Comparison of ENCODE assay signal across 24 cellular contexts in the genomic region with DNA sequence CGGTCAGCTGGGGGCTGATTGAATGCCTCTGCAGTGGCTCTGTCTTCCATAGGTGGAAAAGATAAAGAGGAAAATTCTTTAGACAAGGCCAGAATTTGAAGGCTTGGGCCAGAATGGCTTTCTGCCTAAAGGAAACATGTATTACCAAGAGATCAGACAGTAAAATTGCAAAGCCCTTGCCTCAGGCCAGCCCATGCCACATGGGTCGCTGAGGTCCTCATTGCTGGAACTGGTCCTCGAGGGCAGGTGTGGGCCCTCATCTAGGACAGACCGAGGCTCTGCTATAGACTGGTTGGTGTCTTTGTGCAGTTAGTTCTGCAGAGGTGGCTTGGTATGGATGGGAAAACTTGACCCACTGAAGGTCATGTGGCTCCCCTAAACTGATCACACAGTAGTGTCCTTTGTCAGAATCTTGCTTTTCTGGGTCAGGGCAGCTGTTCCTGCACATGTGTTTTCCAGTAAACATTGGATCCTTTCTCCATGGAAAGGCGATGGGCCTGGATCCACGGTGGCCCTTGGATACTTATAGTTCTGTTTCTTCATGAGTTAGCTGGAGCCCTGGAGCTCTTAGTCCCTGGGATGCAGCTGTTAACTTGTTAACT.
"Had no signal": no experiment of that assay in that cellular context is flagged by ENCODE, and none has a peak within 500 bp of the region (broad histone marks: within the 10 kb centered on the region; RNA-seq: fewer than 3 reads in every experiment).

No MANE protein-coding gene starts in this region.

- H3K4me3 ChIP-seq: neural progenitor cell, ovary, psoas muscle, right lobe of liver, sigmoid colon, stomach, testis, tibial artery, transverse colon, upper lobe of right lung, uterus had no signal

- H3K9ac ChIP-seq: neural progenitor cell, parathyroid adenoma had no signal

- DNase-seq: natural killer cell; occipital lobe; ovary; posterior cingulate gyrus; psoas muscle; right cardiac atrium; right lobe of liver; sigmoid colon; small intestine; stimulated activated CD4-positive, alpha-beta T cell treated with anti-CD3 and anti-CD28 coated beads, Interleukin-15, amount 100 ng/mL, for 24 hours; stimulated activated CD4-positive, alpha-beta T cell treated with anti-CD3 and anti-CD28 coated beads, Interleukin-2, amount 100 ng/mL, for 24 hours; stimulated activated CD4-positive, alpha-beta T cell treated with anti-CD3 and anti-CD28 coated beads, Interleukin-2, amount 100 ng/mL, for 48 hours; stimulated activated CD4-positive, alpha-beta T cell treated with anti-CD3 and anti-CD28 coated beads, Interleukin-4, amount 100 ng/mL, for 24 hours; stimulated activated naive B cell treated with anti-CD40 and anti-IgM and Interleukin-4, amounts not matched to agents 10 μg/mL and 1 μg/mL and 100 μg/mL, for 72 hours; stimulated activated naive CD4-positive, alpha-beta T cell treated with Interleukin-2 at 50 U/mL for 16 hours; stomach; testis; tibial artery; transverse colon; upper lobe of right lung; uterus had no signal

- H3K4me1 ChIP-seq: psoas muscle, right lobe of liver, sigmoid colon, stomach, testis, tibial artery, transverse colon, upper lobe of right lung, uterus had no signal

- H3K27me3 ChIP-seq: neural progenitor cell, ovary, right lobe of liver, sigmoid colon, stomach, testis, tibial artery, transverse colon, upper lobe of right lung, uterus had no signal

- ATAC-seq: natural killer cell; psoas muscle; right cardiac atrium; right lobe of liver; stimulated activated effector memory CD8-positive, alpha-beta T cell treated with anti-CD3 and anti-CD28 coated beads, Interleukin-12 subunit alpha, Interleukin-12 subunit beta, amount 100 ng/mL, for 72 hours; stimulated activated naive B cell treated with anti-CD40 and anti-IgM and Interleukin-4, amounts not matched to agents 10 μg/mL and 1 μg/mL and 100 μg/mL, for 72 hours; upper lobe of right lung had no signal

- FAIRE-seq: small intestine had no signal

- H3K4me2 ChIP-seq: neural progenitor cell had no signal

- H2AFZ ChIP-seq: neural progenitor cell, parathyroid adenoma had no signal

- H3K27ac ChIP-seq: neural progenitor cell, ovary, parathyroid adenoma, psoas muscle, right lobe of liver, sigmoid colon, stomach, testis, tibial artery, transverse colon, upper lobe of right lung, uterus had no signal

- H3K9me3 ChIP-seq: ovary, psoas muscle, right lobe of liver, sigmoid colon, stomach, testis, tibial artery, transverse colon, upper lobe of right lung, uterus had no signal

- H3K36me3 ChIP-seq: neural progenitor cell, ovary, right lobe of liver, sigmoid colon, stomach, tibial artery, transverse colon, upper lobe of right lung, uterus had no signal
